ENCODE assay signal across 8 cellular contexts in the genomic region with DNA sequence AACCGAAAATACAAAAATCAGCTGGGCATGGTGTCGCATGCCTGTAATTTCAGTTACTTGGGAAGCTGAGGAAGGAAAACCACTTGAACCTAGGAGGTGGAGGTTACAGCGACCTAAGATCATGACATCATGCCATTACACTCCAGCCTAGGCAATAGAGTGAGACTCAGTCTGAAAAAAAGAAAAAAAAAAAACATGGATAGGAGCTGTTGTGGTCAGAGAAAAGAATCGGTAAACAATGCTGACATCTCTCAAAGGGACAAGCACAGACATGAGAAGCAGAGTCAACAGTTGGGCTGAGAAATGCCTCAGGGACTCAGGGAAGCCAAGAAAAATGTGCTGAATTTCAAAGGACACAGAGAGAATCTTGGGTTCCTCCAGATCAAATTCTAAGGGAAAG.
"Had no signal": no experiment of that assay in that cellular context is flagged by ENCODE, and none has a peak within 500 bp of the region (broad histone marks: within the 10 kb centered on the region; RNA-seq: fewer than 3 reads in every experiment).

No MANE protein-coding gene starts in this region.

- H3K9me3 ChIP-seq: HAP-1 had no signal

- H3K36me3 ChIP-seq: HAP-1 had no signal

- DNase-seq: H7, HFFc6, KBM-7 had no signal

- H3K27me3 Mint-ChIP-seq: IgD-negative memory B cell had no signal

- H3K4me1 ChIP-seq: HAP-1 had no signal

- H3K36me3 Mint-ChIP-seq: IgD-negative memory B cell had no signal

- H3K4me3 Mint-ChIP-seq: GM23338, HFFc6, IgD-negative memory B cell had no signal

- H3K27ac Mint-ChIP-seq: GM23338, HFFc6, IgD-negative memory B cell had no signal

- H3K4me3 ChIP-seq: GM23338, HAP-1 had no signal

- H3K9me3 Mint-ChIP-seq: IgD-negative memory B cell had no signal

- ATAC-seq: GM23338, HCT116 had no signal

- H3K4me1 Mint-ChIP-seq: GM23338, IgD-negative memory B cell had no signal

- FAIRE-seq: HTR-8/SVneo had no signal
